16 cellular contexts compared by ENCODE assay signal in the genomic region with DNA sequence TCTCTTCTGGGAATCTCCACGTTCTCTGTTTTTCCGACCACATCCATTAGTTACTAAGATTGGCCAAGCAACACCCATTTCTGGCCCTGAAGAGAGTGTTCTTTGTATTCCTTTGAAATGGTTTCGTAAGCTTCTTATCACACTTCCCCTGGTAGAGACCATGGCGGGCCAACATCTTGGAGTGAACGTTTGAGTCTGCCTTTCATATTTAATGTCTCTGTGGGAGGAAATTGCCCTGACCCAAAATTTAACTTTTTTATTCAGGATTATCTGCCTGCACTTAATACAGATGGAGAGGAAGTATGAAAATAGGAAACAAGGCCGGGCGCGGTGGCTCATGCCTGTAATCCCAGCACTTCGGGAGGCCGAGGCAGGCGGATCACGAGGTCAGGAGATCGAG.
"Had no signal": no experiment of that assay in that cellular context is flagged by ENCODE, and none has a peak within 500 bp of the region (broad histone marks: within the 10 kb centered on the region; RNA-seq: fewer than 3 reads in every experiment).

No MANE protein-coding gene starts in this region.

- H3K27me3 Mint-ChIP-seq: activated T-helper 17 cell treated with anti-CD3 and anti-CD28 coated beads, Interleukin-2, amount 50 U/mL, for 72 hours had no signal

- H3K9me3 Mint-ChIP-seq: activated T-helper 17 cell treated with anti-CD3 and anti-CD28 coated beads, Interleukin-2, amount 50 U/mL, for 72 hours; dendritic cell treated with granulocyte-macrophage colony-stimulating factor and Interleukin-4, amounts not matched to agents 40 ng/mL and 50 ng/mL, for 4 days; immature natural killer cell; neural crest cell had no signal

- H3K27ac ChIP-seq: epithelial cell of prostate, suprapubic skin, VCaP had no signal

- ATAC-seq: activated T-helper 17 cell treated with anti-CD3 and anti-CD28 coated beads, Interleukin-2, amount 50 U/mL, for 72 hours had no signal

- H3K4me3 ChIP-seq: suprapubic skin had no signal

- H3K9me3 ChIP-seq: suprapubic skin had no signal

- H3K4me1 Mint-ChIP-seq: neural crest cell had no signal

- DNase-seq: activated CD4-positive, alpha-beta T cell treated with anti-CD3 and anti-CD28 coated beads for 1 hour; activated CD4-positive, alpha-beta T cell treated with anti-CD3 and anti-CD28 coated beads, Interleukin-2, amount 50 U/mL, for 48 hours; activated naive CD4-positive, alpha-beta T cell treated with Interleukin-2 at 50 U/mL for 16 hours; anterior cingulate cortex; effector memory CD4-positive, alpha-beta T cell; immature natural killer cell; midbrain; stimulated activated CD4-positive, alpha-beta T cell treated with anti-CD3 and anti-CD28 coated beads, Interleukin-2, amount 100 ng/mL, for 48 hours; stimulated activated naive CD4-positive, alpha-beta T cell treated with Interleukin-2 at 50 U/mL for 16 hours; trophoblast cell had no signal

- H3K4me3 Mint-ChIP-seq: activated T-helper 17 cell treated with anti-CD3 and anti-CD28 coated beads, Interleukin-2, amount 50 U/mL, for 72 hours; dendritic cell treated with granulocyte-macrophage colony-stimulating factor and Interleukin-4, amounts not matched to agents 40 ng/mL and 50 ng/mL, for 4 days; immature natural killer cell; neural crest cell had no signal

- H3K4me1 ChIP-seq: suprapubic skin had no signal

- H3K27ac Mint-ChIP-seq: dendritic cell treated with granulocyte-macrophage colony-stimulating factor and Interleukin-4, amounts not matched to agents 40 ng/mL and 50 ng/mL, for 4 days had no signal

- H3K36me3 ChIP-seq: suprapubic skin had no signal

- H3K27me3 ChIP-seq: suprapubic skin had no signal
